Comparison of ENCODE assay signal across 8 cellular contexts in genomic region chr6:18387061-18387721, GRCh38. TPM values are rescaled to one million over a fixed set of nuclear protein-coding genes. Genes with fewer than 3 reads are reported as not detected.
DNase-seq lines count a peak whose midpoint lies in the region; ATAC-seq lines count a peak whose summit lies in the region.

Gene RNF144B (plus strand): TSS chr6:18387350. CDS start chr6:18399535, 12,185 bp downstream.

- 0 out of 2 replicates have a peak within 1 kb of the TSS, but pooled peaks have one; percentile 14 for H3K27ac ChIP-seq in BLaER1

- peak; percentile 84 for ATAC-seq in GM19438 (IDR thresholded peaks at IDR 0.05; ENCODE audit: low read depth, unreplicated experiment)
- peak; percentile 72 for ATAC-seq in HG03565 (IDR thresholded peaks at IDR 0.05; ENCODE audit: unreplicated experiment)

- H3K9ac ChIP-seq in BLaER1 = peak within 1 kb of the TSS; percentile 75

- peaks cover 31% of the 10 kb centered on the region for H3K27me3 ChIP-seq in BLaER1

- no peaks in the 10 kb centered on the region for H3K36me3 ChIP-seq in BLaER1

- DNase-seq in NCI-H774 (lab: John Stamatoyannopoulos, UW) = peak; percentile 85
- DNase-seq in activated CD8-positive, alpha-beta memory T cell treated with anti-CD3 and anti-CD28 coated beads for 1 hour (ENCODE audit: extremely low read depth in 1 of 2, low read depth in 1 of 2) = peak; percentile 19 to 40
- peak; percentile 30 for DNase-seq in effector CD8-positive, alpha-beta T cell (lab: John Stamatoyannopoulos, UW)
- peak; percentile 80 to 93 for DNase-seq in lung microvascular endothelial cell (ENCODE audit: low read depth in 2 of 2)
- peak; percentile 43 to 57 (median 44) for DNase-seq in stimulated activated CD4-positive, alpha-beta T cell treated with anti-CD3 and anti-CD28 coated beads, TNF-alpha, amount 100 ng/mL, for 48 hours (ENCODE audit: low read depth in 3 of 3)

- H3K4me1 ChIP-seq in BLaER1 = peaks cover 28% of the 10 kb centered on the region

- H4K20me1 ChIP-seq in BLaER1 = no peaks in the 10 kb centered on the region

- H3K9me3 ChIP-seq in BLaER1 = no peaks in the 10 kb centered on the region

- peak within 1 kb of the TSS; percentile 91 for H3K4me2 ChIP-seq in BLaER1

- H3K4me3 ChIP-seq in BLaER1 = peak within 1 kb of the TSS; percentile 77

RNA-seq across cellular contexts. Expression of gene RNF144B, which starts in this region (rescaled TPM):
- 10.3 and 32.0 TPM in 2 replicates for total RNA-seq in lung microvascular endothelial cell

Comparison
In these comparisons a context has a peak if more than half of its experiments do, and no peak if none do; other contexts are left out.
1. Peak in every context shown above with its lines: DNase-seq, ATAC-seq, H3K4me3 ChIP-seq and H3K27ac ChIP-seq.
2. DNase-seq: peak in every context shown above with its lines; median percentile 86 in lung microvascular endothelial cell; 85 in NCI-H774; 44 in stimulated activated CD4-positive, alpha-beta T cell treated with anti-CD3 and anti-CD28 coated beads, TNF-alpha, amount 100 ng/mL, for 48 hours; 30 in effector CD8-positive, alpha-beta T cell; 30 in activated CD8-positive, alpha-beta memory T cell treated with anti-CD3 and anti-CD28 coated beads for 1 hour.